ENCODE assay signal across 26 cellular contexts in genomic region chr4:176729489-176729888, GRCh38.
"Had no signal": no experiment of that assay in that cellular context is flagged by ENCODE, and none has a peak within 500 bp of the region (broad histone marks: within the 10 kb centered on the region; RNA-seq: fewer than 3 reads in every experiment).

No MANE protein-coding gene starts in this region.

- H3K4me3 ChIP-seq: cardiac muscle cell, SJSA1 had no signal

- H3K27ac ChIP-seq: brain microvascular endothelial cell, cardiac muscle cell, SJSA1 had no signal

- H3K4me3 Mint-ChIP-seq: activated B cell treated with CpG ODN at 0.5 μM for 24 hours; activated CD4-positive, alpha-beta memory T cell treated with anti-CD3 and anti-CD28 coated beads for 36 hours; activated CD4-positive, alpha-beta T cell treated with anti-CD3 and anti-CD28 coated beads, Interleukin-2, amount 10 ng/mL, durations not matched to agents 7 days and 5 days; activated naive CD8-positive, alpha-beta T cell treated with anti-CD3 and anti-CD28 coated beads, Interleukin-2, amount 50 U/mL, for 24 hours; activated T-cell treated with anti-CD3 and anti-CD28 coated beads, Interleukin-2, amount 50 U/mL, for 4 hours had no signal

- H3K27ac Mint-ChIP-seq: activated B cell treated with CpG ODN at 0.5 μM for 24 hours; activated CD4-positive, alpha-beta memory T cell treated with anti-CD3 and anti-CD28 coated beads for 36 hours; activated CD4-positive, alpha-beta T cell treated with anti-CD3 and anti-CD28 coated beads, Interleukin-2, amount 10 ng/mL, durations not matched to agents 7 days and 5 days; activated naive CD4-positive, alpha-beta T cell treated with anti-CD3 and anti-CD28 coated beads, Interleukin-2, amount 50 U/mL, for 72 hours; activated naive CD8-positive, alpha-beta T cell treated with anti-CD3 and anti-CD28 coated beads, Interleukin-2, amount 50 U/mL, for 24 hours had no signal

- H3K27me3 ChIP-seq: brain microvascular endothelial cell, cardiac muscle cell, SJSA1 had no signal

- ATAC-seq: activated naive CD4-positive, alpha-beta T cell treated with anti-CD3 and anti-CD28 coated beads, Interleukin-2, amount 50 U/mL, for 72 hours; activated naive CD8-positive, alpha-beta T cell treated with anti-CD3 and anti-CD28 coated beads, Interleukin-2, amount 50 U/mL, for 24 hours; activated T-cell treated with anti-CD3 and anti-CD28 coated beads, Interleukin-2, amount 50 U/mL, for 4 hours; PC-3 had no signal

- DNase-seq: activated B cell treated with CpG ODN at 0.5 μM for 24 hours; activated CD4-positive, alpha-beta memory T cell treated with anti-CD3 and anti-CD28 coated beads for 36 hours; activated CD4-positive, alpha-beta T cell treated with anti-CD3 and anti-CD28 coated beads for 1 hour; activated CD4-positive, alpha-beta T cell treated with anti-CD3 and anti-CD28 coated beads, Interleukin-2, amount 10 ng/mL, durations not matched to agents 7 days and 5 days; activated CD8-positive, alpha-beta memory T cell treated with anti-CD3 and anti-CD28 coated beads for 24 hours; activated effector memory CD4-positive, alpha-beta T cell treated with anti-CD3 and anti-CD28 coated beads, Interleukin-2, amount 50 U/mL, for 16 hours; activated naive CD4-positive, alpha-beta T cell treated with Interleukin-2 at 50 U/mL for 16 hours; activated naive CD8-positive, alpha-beta T cell treated with anti-CD3 and anti-CD28 coated beads, Interleukin-2, amount 50 U/mL, for 24 hours; activated T-cell treated with anti-CD3 and anti-CD28 coated beads, Interleukin-2, amount 50 U/mL, for 4 hours; amygdala; brain microvascular endothelial cell; KBM-7; NCI-H1048; NCI-H1417; NCI-H1930; NCI-H2171; NCI-H2227 treated with DMSO at 0.1 percent for 48 hours; NCI-H510A; NCI-H526 treated with DMSO at 0.1 percent for 48 hours; PC-3; SHP77; T-helper 2 cell; T1000 had no signal

- H3K9me3 Mint-ChIP-seq: activated B cell treated with CpG ODN at 0.5 μM for 24 hours; activated CD4-positive, alpha-beta memory T cell treated with anti-CD3 and anti-CD28 coated beads for 36 hours; activated CD4-positive, alpha-beta T cell treated with anti-CD3 and anti-CD28 coated beads, Interleukin-2, amount 10 ng/mL, durations not matched to agents 7 days and 5 days; activated naive CD8-positive, alpha-beta T cell treated with anti-CD3 and anti-CD28 coated beads, Interleukin-2, amount 50 U/mL, for 24 hours; activated T-cell treated with anti-CD3 and anti-CD28 coated beads, Interleukin-2, amount 50 U/mL, for 4 hours had no signal

- H3K36me3 ChIP-seq: cardiac muscle cell had no signal

- H3K4me1 Mint-ChIP-seq: activated B cell treated with CpG ODN at 0.5 μM for 24 hours; activated CD4-positive, alpha-beta T cell treated with anti-CD3 and anti-CD28 coated beads, Interleukin-2, amount 10 ng/mL, durations not matched to agents 7 days and 5 days; activated naive CD8-positive, alpha-beta T cell treated with anti-CD3 and anti-CD28 coated beads, Interleukin-2, amount 50 U/mL, for 24 hours had no signal

- H3K27me3 Mint-ChIP-seq: activated B cell treated with CpG ODN at 0.5 μM for 24 hours; activated CD4-positive, alpha-beta memory T cell treated with anti-CD3 and anti-CD28 coated beads for 36 hours; activated CD4-positive, alpha-beta T cell treated with anti-CD3 and anti-CD28 coated beads, Interleukin-2, amount 10 ng/mL, durations not matched to agents 7 days and 5 days; activated naive CD8-positive, alpha-beta T cell treated with anti-CD3 and anti-CD28 coated beads, Interleukin-2, amount 50 U/mL, for 24 hours had no signal

- H3K9me3 ChIP-seq: SJSA1 had no signal

- H3K36me3 Mint-ChIP-seq: activated CD4-positive, alpha-beta memory T cell treated with anti-CD3 and anti-CD28 coated beads for 36 hours; activated naive CD4-positive, alpha-beta T cell treated with anti-CD3 and anti-CD28 coated beads, Interleukin-2, amount 50 U/mL, for 72 hours had no signal
